8 cellular contexts compared by ENCODE assay signal in the genomic region with DNA sequence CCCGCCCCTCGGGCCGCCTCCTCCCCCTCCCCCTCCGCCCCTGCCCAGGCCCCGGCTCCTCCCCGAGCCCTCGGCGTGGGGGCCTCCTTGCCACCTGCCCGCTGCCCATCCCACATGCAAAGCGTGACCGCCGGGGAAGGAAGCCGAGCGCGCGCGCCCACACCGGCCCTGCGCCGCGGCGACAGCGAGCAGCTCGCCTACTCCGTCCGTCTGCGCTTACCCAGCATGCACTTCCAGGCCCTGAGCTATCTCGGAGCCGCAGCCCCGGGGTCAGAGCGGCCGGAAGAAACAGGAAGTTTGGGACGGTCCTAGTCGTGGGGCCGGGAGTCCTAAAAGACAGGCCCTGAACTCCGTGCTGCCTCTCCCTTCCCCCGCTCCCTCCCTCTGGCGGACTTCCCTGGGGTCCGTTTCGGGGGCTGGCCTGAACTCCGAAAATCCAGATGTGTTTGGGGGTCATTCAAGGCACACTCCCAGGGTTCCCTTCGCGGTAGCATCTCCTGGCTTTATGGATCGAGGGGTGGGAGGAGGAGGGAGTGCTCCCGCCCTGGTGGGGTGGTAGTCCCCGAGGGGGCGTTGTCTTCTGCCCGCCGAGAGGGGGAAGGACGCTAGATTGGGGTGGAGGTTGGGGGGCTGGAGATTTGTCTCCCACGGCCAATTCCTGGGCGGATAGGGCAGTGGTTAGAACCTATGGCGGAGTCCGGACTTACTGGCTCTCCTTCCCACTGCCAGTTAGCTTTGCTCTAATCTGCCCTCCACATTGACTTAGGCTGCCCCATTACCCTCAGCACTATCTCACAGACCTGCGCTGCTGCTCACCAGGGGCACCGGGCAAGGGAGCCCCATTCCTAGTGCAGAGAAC. TPM values are rescaled to one million over a fixed set of nuclear protein-coding genes. Genes with fewer than 3 reads are reported as not detected.
DNase-seq lines count a peak whose midpoint lies in the region; ATAC-seq lines count a peak whose summit lies in the region.

No MANE protein-coding gene starts in this region.

- H3K4me3 ChIP-seq in Karpas-422 (ENCODE audit: low read length) (peak overlapping the region; percentile 77), ectodermal cell (ENCODE audit: insufficient read depth, low read depth, low read length) (peak overlapping the region; percentile 39), stomach smooth muscle (ENCODE audit: low read length in 2 of 2) (peak overlapping the region; percentile 25 to 66)

- H3K27me3 Mint-ChIP-seq in T-helper 17 cell, result no peaks in the 10 kb centered on the region

- peak overlapping the region; percentile 62 for H3K4me2 ChIP-seq in Karpas-422 (ENCODE audit: low read depth, low read length, poor library complexity, severe bottlenecking)

- WGBS in ectodermal cell, 2 experiments, result 2% methylated on average over 49 to 51 of the region's 56 CpGs

- H4K20me1 ChIP-seq in Karpas-422 (ENCODE audit: insufficient read depth, low read depth, low read length), result no peaks in the 10 kb centered on the region

- DNase-seq in NCI-H524 (lab: John Stamatoyannopoulos, UW), result peak; percentile 25 to 66
- DNase-seq in NCI-H524 treated with DMSO at 0.1 percent for 48 hours (lab: John Stamatoyannopoulos, UW), result no peak
- DNase-seq in Karpas-422, result peak; percentile 93
- peak in 2 of 3 donors; percentile 16 to 25 for DNase-seq in T-helper 17 cell
- DNase-seq in lung microvascular endothelial cell (ENCODE audit: low read depth in 2 of 2), result peak; percentile 32 to 52

- H3K4me1 Mint-ChIP-seq in T-helper 17 cell, result peaks cover 17% of the 10 kb centered on the region

- H3K4me3 Mint-ChIP-seq in T-helper 17 cell, result peak overlapping the region; percentile 77

- H3K9ac ChIP-seq in Karpas-422 (ENCODE audit: low read length) (peak overlapping the region; percentile 76), stomach smooth muscle (ENCODE audit: low read length in 2 of 2) (peak overlapping the region in 1 of 2 donors; percentile 59)

- H3K36me3 Mint-ChIP-seq in T-helper 17 cell (ENCODE audit: low read depth), result peaks cover 2% of the 10 kb centered on the region

- no peaks in the 10 kb centered on the region for H3K9me2 ChIP-seq in Karpas-422 (replicated peaks; ENCODE audit: insufficient read depth, low read length)

- peaks cover 58% of the 10 kb centered on the region for H3K4me1 ChIP-seq in Karpas-422 (ENCODE audit: low read length)
- peaks cover 20% of the 10 kb centered on the region for H3K4me1 ChIP-seq in ectodermal cell (ENCODE audit: control insufficient read depth, insufficient read depth, low read length)
- H3K4me1 ChIP-seq in stomach smooth muscle (ENCODE audit: control insufficient read depth, insufficient read depth, low read length), result peaks cover 7% of the 10 kb centered on the region

- no peaks in the 10 kb centered on the region for H3K36me3 ChIP-seq in Karpas-422 (ENCODE audit: insufficient read depth, low read length)
- no peaks in the 10 kb centered on the region for H3K36me3 ChIP-seq in ectodermal cell (ENCODE audit: control insufficient read depth, insufficient read depth, low read length)
- no peaks in the 10 kb centered on the region for H3K36me3 ChIP-seq in stomach smooth muscle (ENCODE audit: control insufficient read depth in 2 of 2, insufficient read depth in 2 of 2, low read length in 2 of 2)

- H3K27ac Mint-ChIP-seq in T-helper 17 cell, result no peak overlapping the region

- H3K9me3 ChIP-seq in Karpas-422 (ENCODE audit: low read length) (no peaks in the 10 kb centered on the region), T-helper 17 cell (ENCODE audit: control insufficient read depth, low read length, poor library complexity, severe bottlenecking) (no peaks in the 10 kb centered on the region), ectodermal cell (ENCODE audit: control insufficient read depth, low read length) (no peaks in the 10 kb centered on the region), stomach smooth muscle (ENCODE audit: control insufficient read depth in 2 of 2, low read length in 2 of 2) (no peaks in the 10 kb centered on the region)

- no peaks in the 10 kb centered on the region for H3K79me2 ChIP-seq in Karpas-422 (ENCODE audit: low read length)

- peak; percentile 64 for ATAC-seq in GM21825 (IDR thresholded peaks at IDR 0.05; ENCODE audit: unreplicated experiment)
- peak; percentile 52 for ATAC-seq in T-helper 17 cell

- H2AFZ ChIP-seq in Karpas-422 (ENCODE audit: low read length), result no peak overlapping the region

- H3K27me3 ChIP-seq in Karpas-422 (ENCODE audit: low read length) (no peaks in the 10 kb centered on the region), ectodermal cell (ENCODE audit: control insufficient read depth, insufficient read depth, low read length, poor library complexity, severe bottlenecking) (peaks cover 50% of the 10 kb centered on the region), stomach smooth muscle (ENCODE audit: control insufficient read depth in 1 of 2, insufficient read depth in 2 of 2, low read length in 2 of 2) (peaks cover 0 to 16% of the 10 kb centered on the region in 2 donors)

- H3K27ac ChIP-seq in Karpas-422 (ENCODE audit: low read length) (peak overlapping the region; percentile 66), ectodermal cell (ENCODE audit: insufficient read depth, low read depth, low read length, poor library complexity, severe bottlenecking) (no peak overlapping the region), stomach smooth muscle (ENCODE audit: low read length) (no peak overlapping the region)

RNA-seq across cellular contexts. Expression of a gene that starts 25.0 kb away (rescaled TPM):
- 3.5 and 5.3 TPM in 2 replicates for total RNA-seq in Karpas-422 (2014; rRNA removed; shearing (Covaris generic); ENCODE audit: low replicate concordance)
- total RNA-seq in T-helper 17 cell (10 to 100 TPM in 1 of 2 donors, 1 to 10 TPM in 1; 8.0 to 10.8 TPM), lung microvascular endothelial cell (1.7 and 2.0 TPM in 2 replicates)
- 36.5 TPM for polyA plus RNA-seq in ectodermal cell (2013, experiment 1 of 4)
- 40.4 TPM for polyA plus RNA-seq in ectodermal cell (2013, experiment 2 of 4)
- polyA plus RNA-seq in ectodermal cell (2013, experiment 3 of 4), result 25.7 TPM
- polyA plus RNA-seq in ectodermal cell (2013, experiment 4 of 4), result 33.6 TPM

RNA-seq across cellular contexts. Expression of a gene that starts 51.5 kb away (rescaled TPM):
- 14.0 and 34.2 TPM in 2 replicates for total RNA-seq in Karpas-422 (2014; rRNA removed; shearing (Covaris generic); ENCODE audit: low replicate concordance)
- total RNA-seq in T-helper 17 cell, result 10 to 100 TPM; 11.3 to 12.3 TPM
- 18.8 TPM for polyA plus RNA-seq in ectodermal cell (2013, experiment 1 of 4)
- 23.2 TPM for polyA plus RNA-seq in ectodermal cell (2013, experiment 2 of 4)
- polyA plus RNA-seq in ectodermal cell (2013, experiment 3 of 4), result 12.5 TPM
- 14.1 TPM for polyA plus RNA-seq in ectodermal cell (2013, experiment 4 of 4)
- total RNA-seq in lung microvascular endothelial cell, result 10.9 and 11.9 TPM in 2 replicates
